In the genomic region with DNA sequence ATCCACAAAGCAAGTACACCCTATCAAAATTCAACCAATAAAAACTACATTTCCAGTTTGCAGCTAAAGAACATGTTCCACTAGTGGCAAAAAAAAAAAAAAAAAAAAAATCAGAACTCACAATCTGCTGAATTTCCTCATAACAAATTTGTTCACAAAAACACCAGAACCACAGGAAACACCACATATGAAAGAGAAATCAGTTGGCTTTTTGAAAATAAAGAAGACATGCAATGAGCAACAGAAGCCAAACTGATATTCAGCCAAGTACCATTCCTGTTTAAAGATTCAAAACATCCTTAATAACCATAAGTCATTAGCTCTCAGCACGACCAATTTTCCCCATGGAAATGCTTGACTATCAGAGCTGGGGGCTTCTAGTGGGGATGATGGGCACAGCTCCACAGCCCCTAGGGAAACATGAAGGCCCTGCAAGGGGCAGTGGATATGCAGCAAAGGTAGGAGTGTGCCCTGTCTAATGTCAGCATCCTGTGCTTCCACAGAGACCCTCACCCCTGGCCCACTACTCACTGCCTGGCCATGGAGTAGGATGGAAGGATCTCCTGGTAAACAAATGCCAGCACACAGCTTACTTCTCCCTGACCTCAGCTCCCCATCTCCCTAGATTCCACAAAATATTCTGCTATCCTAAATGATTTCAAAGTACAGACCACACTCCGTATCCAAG, we compare ENCODE assay signal across 20 cellular contexts.
DNase-seq lines count a peak whose midpoint lies in the region; ATAC-seq and TF ChIP-seq lines count a peak whose summit lies in the region.
"Had no signal": no experiment of that assay in that cellular context is flagged by ENCODE, and none has a peak within 500 bp of the region (broad histone marks: within the 10 kb centered on the region; RNA-seq: fewer than 3 reads in every experiment).

No MANE protein-coding gene starts in this region.

- no peak for DNase-seq in stimulated activated naive CD8-positive, alpha-beta T cell treated with anti-CD3 and anti-CD28 coated beads, Interleukin-15, Interleukin-2, amounts not matched to agents 100 U/mL and 50 U/mL, for 24 hours
- DNase-seq in WERI-Rb-1 (no peak), GM19238 (ENCODE audit: insufficient read length, low spot score) (no peak), CD1c-positive myeloid dendritic cell (ENCODE audit: extremely low spot score) (no peak)
- no peak for DNase-seq in effector memory CD4-positive, alpha-beta T cell
- DNase-seq: dorsolateral prefrontal cortex; EL; glutamatergic neuron; H7; NCI-H187 treated with DMSO at 0.1 percent for 48 hours; NCI-H446 treated with DMSO at 0.1 percent for 48 hours; NK-92 treated with Interleukin-12 subunit alpha and Interleukin-12 subunit beta, amount 100 ng/mL, for 24 hours; pancreas; stimulated activated CD4-positive, alpha-beta T cell treated with anti-CD3 and anti-CD28 coated beads, Interleukin-4, amount 100 ng/mL, for 24 hours had no signal

- TF ChIP-seq CTCF in WERI-Rb-1 (IDR thresholded peaks at IDR 0.05; ENCODE audit: low read depth, low read length): no peak

- H3K4me1 ChIP-seq in effector memory CD4-positive, alpha-beta T cell (ENCODE audit: control insufficient read depth, insufficient read depth, low read length, poor library complexity, severe bottlenecking): peaks cover 87% of the 10 kb centered on the region
- H3K4me1 ChIP-seq in stomach smooth muscle (ENCODE audit: control insufficient read depth, insufficient read depth, low read length): peaks cover 43% of the 10 kb centered on the region
- H3K4me1 ChIP-seq: pancreas had no signal

- H3K36me3 ChIP-seq in WERI-Rb-1 (no peaks in the 10 kb centered on the region; the same call in 1 of the 2 replicates), stomach smooth muscle (ENCODE audit: control insufficient read depth in 2 of 2, insufficient read depth in 2 of 2, low read length in 2 of 2) (no peaks in the 10 kb centered on the region)
- no peaks in the 10 kb centered on the region for H3K36me3 ChIP-seq in effector memory CD4-positive, alpha-beta T cell (ENCODE audit: control insufficient read depth, insufficient read depth, low read length)
- H3K36me3 ChIP-seq: pancreas had no signal

- H3K4me1 Mint-ChIP-seq in stimulated activated naive CD8-positive, alpha-beta T cell treated with anti-CD3 and anti-CD28 coated beads, Interleukin-15, Interleukin-2, amounts not matched to agents 100 ng/mL and 50 ng/mL, for 24 hours (ENCODE audit: low read depth): peaks cover 82% of the 10 kb centered on the region

- peak overlapping the region; percentile 74 for H3K27ac Mint-ChIP-seq in stimulated activated naive CD8-positive, alpha-beta T cell treated with anti-CD3 and anti-CD28 coated beads, Interleukin-15, Interleukin-2, amounts not matched to agents 100 ng/mL and 50 ng/mL, for 24 hours

- no peaks in the 10 kb centered on the region for H3K36me3 Mint-ChIP-seq in stimulated activated naive CD8-positive, alpha-beta T cell treated with anti-CD3 and anti-CD28 coated beads, Interleukin-15, Interleukin-2, amounts not matched to agents 100 ng/mL and 50 ng/mL, for 24 hours (ENCODE audit: low read depth)

- no peak for ATAC-seq in stimulated activated naive CD8-positive, alpha-beta T cell treated with anti-CD3 and anti-CD28 coated beads, Interleukin-15, Interleukin-2, amounts not matched to agents 100 U/mL and 50 U/mL, for 24 hours
- ATAC-seq in HG03469 (IDR thresholded peaks at IDR 0.05; ENCODE audit: unreplicated experiment): no peak
- ATAC-seq: esophagus mucosa, pancreas, SK-N-SH treated with all-trans-retinoic acid at 6 μM for 48 hours had no signal

- H3K9ac ChIP-seq in stomach smooth muscle (ENCODE audit: low read length in 2 of 2): no peak overlapping the region

- H3K27me3 Mint-ChIP-seq in stimulated activated naive CD8-positive, alpha-beta T cell treated with anti-CD3 and anti-CD28 coated beads, Interleukin-15, Interleukin-2, amounts not matched to agents 100 ng/mL and 50 ng/mL, for 24 hours: no peaks in the 10 kb centered on the region

- H3K27me3 ChIP-seq in WERI-Rb-1 (ENCODE audit: insufficient read depth, low read depth, severe bottlenecking) (no peaks in the 10 kb centered on the region), stomach smooth muscle (ENCODE audit: control insufficient read depth in 1 of 2, insufficient read depth in 2 of 2, low read length in 2 of 2) (no peaks in the 10 kb centered on the region)
- no peaks in the 10 kb centered on the region for H3K27me3 ChIP-seq in effector memory CD4-positive, alpha-beta T cell (replicated peaks; ENCODE audit: control insufficient read depth, insufficient read depth, low read length, poor library complexity, severe bottlenecking)
- H3K27me3 ChIP-seq: pancreas had no signal

- H3K27ac ChIP-seq in WERI-Rb-1: peak overlapping the region; percentile 87
- H3K27ac ChIP-seq in effector memory CD4-positive, alpha-beta T cell (ENCODE audit: insufficient read depth, low read length, poor library complexity, severe bottlenecking): peak overlapping the region; percentile 60
- H3K27ac ChIP-seq in stomach smooth muscle (ENCODE audit: low read length): peak overlapping the region; percentile 18
- H3K27ac ChIP-seq: dorsolateral prefrontal cortex, pancreas had no signal

- H3K4me3 ChIP-seq in WERI-Rb-1 (ENCODE audit: low read depth, low read length) (no peak overlapping the region), stomach smooth muscle (ENCODE audit: low read length in 2 of 2) (no peak overlapping the region)
- peak overlapping the region; percentile 18 for H3K4me3 ChIP-seq in effector memory CD4-positive, alpha-beta T cell (ENCODE audit: insufficient read depth, low read depth, low read length, poor library complexity, severe bottlenecking)
- H3K4me3 ChIP-seq: dorsolateral prefrontal cortex, pancreas, skin epidermis had no signal

- H3K9me3 Mint-ChIP-seq in stimulated activated naive CD8-positive, alpha-beta T cell treated with anti-CD3 and anti-CD28 coated beads, Interleukin-15, Interleukin-2, amounts not matched to agents 100 ng/mL and 50 ng/mL, for 24 hours: no peaks in the 10 kb centered on the region

- peak overlapping the region; percentile 10 for H3K4me3 Mint-ChIP-seq in stimulated activated naive CD8-positive, alpha-beta T cell treated with anti-CD3 and anti-CD28 coated beads, Interleukin-15, Interleukin-2, amounts not matched to agents 100 ng/mL and 50 ng/mL, for 24 hours

- H3K9me3 ChIP-seq in WERI-Rb-1 (ENCODE audit: severe bottlenecking) (no peaks in the 10 kb centered on the region), stomach smooth muscle (ENCODE audit: control insufficient read depth in 2 of 2, low read length in 2 of 2) (no peaks in the 10 kb centered on the region)
- no peaks in the 10 kb centered on the region for H3K9me3 ChIP-seq in effector memory CD4-positive, alpha-beta T cell (ENCODE audit: control insufficient read depth, low read length)
- H3K9me3 ChIP-seq: pancreas had no signal

Comparison
In these comparisons a context has a peak if more than half of its experiments do, and no peak if none do; other contexts are left out.
1. H3K27ac ChIP-seq: peak in every context shown above with its lines; median percentile 87 in WERI-Rb-1; 60 in effector memory CD4-positive, alpha-beta T cell; 18 in stomach smooth muscle.